ENCODE assay signal across 1 cellular context in genomic region chr16:670485-671352, GRCh38.
TF ChIP-seq lines count a peak whose summit lies in the region.

No MANE protein-coding gene starts in this region.

TF ChIP-seq in IMR-90, 13 proteins besides CTCF, POLR2A, EP300 and RAD21:
- TF ChIP-seq CHD1 (IDR thresholded peaks at IDR 0.05; ENCODE audit: low read depth, low read length) (no peak), CEBPB (IDR thresholded peaks at IDR 0.05; ENCODE audit: low read depth, low read length) (no peak)
TF ChIP-seq in IMR-90: peak in this region for 0.
